In the genomic region with DNA sequence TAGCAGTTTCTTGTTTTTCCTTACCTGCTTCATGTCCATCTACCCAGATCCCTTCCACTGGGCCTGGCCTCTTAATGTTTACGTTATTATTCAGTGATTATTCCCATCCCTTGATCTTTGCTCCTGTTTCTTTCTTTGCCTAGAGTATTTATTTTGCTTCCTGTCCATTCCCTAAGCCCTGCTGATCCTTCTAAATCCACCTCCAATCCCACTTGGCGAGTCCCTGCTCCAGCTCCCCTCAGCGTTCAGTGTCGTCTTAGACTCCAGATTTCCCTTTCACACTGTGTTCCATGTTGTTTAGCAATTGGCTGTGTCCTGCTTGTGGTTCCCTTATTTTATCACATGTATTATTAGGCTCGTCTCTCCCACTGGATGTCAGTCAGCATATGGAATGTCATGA, we compare ENCODE assay signal across 18 cellular contexts. TPM values are rescaled to one million over a fixed set of nuclear protein-coding genes. Genes with fewer than 3 reads are reported as not detected.
DNase-seq lines count a peak whose midpoint lies in the region; ATAC-seq and TF ChIP-seq lines count a peak whose summit lies in the region.
"Had no signal": no experiment of that assay in that cellular context is flagged by ENCODE, and none has a peak within 500 bp of the region (broad histone marks: within the 10 kb centered on the region; RNA-seq: fewer than 3 reads in every experiment).

No MANE protein-coding gene starts in this region.

- no peak for ATAC-seq in effector memory CD8-positive, alpha-beta T cell (replicated peaks)
- ATAC-seq in gastrocnemius medialis (peak in 1 of 2 donors; percentile 46), HG03025 (IDR thresholded peaks at IDR 0.05; ENCODE audit: low FRiP score, unreplicated experiment) (no peak)

- H3K9me3 ChIP-seq in Loucy (ENCODE audit: insufficient read depth, low read depth, low read length) (no peaks in the 10 kb centered on the region), gastrocnemius medialis (no peaks in the 10 kb centered on the region)
- H3K9me3 ChIP-seq: esophagus squamous epithelium had no signal

- in situ Hi-C loops in gastrocnemius medialis (cut with MboI; ENCODE audit: low sequenced_read_pairs in 4 of 4) = no loop called here

- peak overlapping the region; percentile 58 for H3K4me2 ChIP-seq in Loucy (ENCODE audit: low read depth, low read length, poor library complexity, severe bottlenecking)

- H2AFZ ChIP-seq in Loucy (ENCODE audit: low read length) = no peak overlapping the region

- no peaks in the 10 kb centered on the region for H3K27me3 Mint-ChIP-seq in activated CD4-positive, alpha-beta T cell treated with anti-CD3 and anti-CD28 coated beads, Interleukin-2, amount 10 ng/mL, durations not matched to agents 7 days and 5 days
- H3K27me3 Mint-ChIP-seq in effector memory CD8-positive, alpha-beta T cell = no peaks in the 10 kb centered on the region

- peak overlapping the region; percentile 84 for H3K27ac Mint-ChIP-seq in activated CD4-positive, alpha-beta T cell treated with anti-CD3 and anti-CD28 coated beads, Interleukin-2, amount 10 ng/mL, durations not matched to agents 7 days and 5 days
- peak overlapping the region; percentile 57 to 92 for H3K27ac Mint-ChIP-seq in effector memory CD8-positive, alpha-beta T cell

- H4K20me1 ChIP-seq in Loucy (ENCODE audit: insufficient read depth, low read length, poor library complexity, severe bottlenecking) = peaks cover 95% of the 10 kb centered on the region

- peaks cover 100% of the 10 kb centered on the region for H3K79me2 ChIP-seq in Loucy (ENCODE audit: insufficient read depth, low read length)

- peak overlapping the region; percentile 34 for H3K9ac ChIP-seq in Loucy (ENCODE audit: low read depth, low read length, poor library complexity, severe bottlenecking)

- TF ChIP-seq CTCF in Loucy (conservative IDR thresholded peaks at IDR 0.05; ENCODE audit: low read length) = no peak
- no peak for TF ChIP-seq CTCF in gastrocnemius medialis (IDR thresholded peaks at IDR 0.05 in 4 of 5, conservative IDR thresholded peaks at IDR 0.05 in 1 of 5)

- no peak for DNase-seq in activated CD4-positive, alpha-beta T cell treated with anti-CD3 and anti-CD28 coated beads, Interleukin-2, amount 10 ng/mL, durations not matched to agents 7 days and 5 days
- DNase-seq in activated CD4-positive, alpha-beta T cell treated with anti-CD3 and anti-CD28 coated beads for 48 hours = no peak
- no peak for DNase-seq in effector memory CD8-positive, alpha-beta T cell
- no peak for DNase-seq in gastrocnemius medialis
- no peak for DNase-seq in mesenteric fat pad (ENCODE audit: low spot score)
- no peak for DNase-seq in GM19238 (ENCODE audit: insufficient read length, low spot score)
- DNase-seq: activated CD8-positive, alpha-beta memory T cell treated with anti-CD3 and anti-CD28 coated beads, Interleukin-2, amount 50 U/mL, for 48 hours; anterior cingulate cortex; esophagus squamous epithelium; heart right ventricle; Kasumi-1; NCI-H1694; NCI-H524 treated with DMSO at 0.1 percent for 48 hours; posterior cingulate gyrus had no signal

- intact Hi-C loops in gastrocnemius medialis (cut with DNase I; ENCODE audit: low total_unique reads) = no loop called here

- CTCF ChIA-PET in activated CD4-positive, alpha-beta T cell treated with anti-CD3 and anti-CD28 coated beads, Interleukin-2, amount 10 ng/mL, durations not matched to agents 7 days and 5 days (lab: Charles Lee) = interaction anchor here (0.7 to 0.9 kb wide), 2 partner anchors 8 to 67 kb away, joined by 3 to 4 read pairs; no protein-coding TSS in a partner anchor

- H3K9me2 ChIP-seq in Loucy (replicated peaks; ENCODE audit: low read depth, low read length) = no peaks in the 10 kb centered on the region

- POLR2A ChIA-PET in activated CD4-positive, alpha-beta T cell treated with anti-CD3 and anti-CD28 coated beads, Interleukin-2, amount 10 ng/mL, durations not matched to agents 7 days and 5 days (lab: Charles Lee) = no interaction called here

- peaks cover 71% of the 10 kb centered on the region for H3K4me1 Mint-ChIP-seq in activated CD4-positive, alpha-beta T cell treated with anti-CD3 and anti-CD28 coated beads, Interleukin-2, amount 10 ng/mL, durations not matched to agents 7 days and 5 days
- peaks cover 43 to 51% of the 10 kb centered on the region in 2 donors for H3K4me1 Mint-ChIP-seq in effector memory CD8-positive, alpha-beta T cell (ENCODE audit: low read depth in 2 of 2)

- no peaks in the 10 kb centered on the region for H3F3A ChIP-seq in Loucy (ENCODE audit: low read depth)

- H3K27me3 ChIP-seq in Loucy (ENCODE audit: insufficient read depth, low read length, poor library complexity, severe bottlenecking) (no peaks in the 10 kb centered on the region), gastrocnemius medialis (no peaks in the 10 kb centered on the region)
- H3K27me3 ChIP-seq: esophagus squamous epithelium, heart right ventricle had no signal

- H3K4me1 ChIP-seq in Loucy (ENCODE audit: insufficient read depth, low read length, poor library complexity, severe bottlenecking) (peaks cover 49% of the 10 kb centered on the region), gastrocnemius medialis (peaks cover 55 to 60% of the 10 kb centered on the region in 2 donors)

- H3K36me3 Mint-ChIP-seq in activated CD4-positive, alpha-beta T cell treated with anti-CD3 and anti-CD28 coated beads, Interleukin-2, amount 10 ng/mL, durations not matched to agents 7 days and 5 days (ENCODE audit: low read depth) = peaks cover 60% of the 10 kb centered on the region
- peaks cover 49% of the 10 kb centered on the region for H3K36me3 Mint-ChIP-seq in effector memory CD8-positive, alpha-beta T cell (ENCODE audit: insufficient read depth)

- peak overlapping the region; percentile 5 for H3K4me3 Mint-ChIP-seq in activated CD4-positive, alpha-beta T cell treated with anti-CD3 and anti-CD28 coated beads, Interleukin-2, amount 10 ng/mL, durations not matched to agents 7 days and 5 days
- H3K4me3 Mint-ChIP-seq in effector memory CD8-positive, alpha-beta T cell = no peak overlapping the region

- H3K9me3 Mint-ChIP-seq in activated CD4-positive, alpha-beta T cell treated with anti-CD3 and anti-CD28 coated beads, Interleukin-2, amount 10 ng/mL, durations not matched to agents 7 days and 5 days = peaks cover 3% of the 10 kb centered on the region
- H3K9me3 Mint-ChIP-seq in effector memory CD8-positive, alpha-beta T cell = peaks cover 0 to 2% of the 10 kb centered on the region in 2 donors

- peaks cover 20% of the 10 kb centered on the region; the same call in 1 of the 2 replicates for H3K36me3 ChIP-seq in Loucy (ENCODE audit: insufficient read depth, low read length)
- H3K36me3 ChIP-seq in gastrocnemius medialis = no peaks in the 10 kb centered on the region

- no peak for TF ChIP-seq POLR2A in gastrocnemius medialis (IDR thresholded peaks at IDR 0.05)

- H3K4me3 ChIP-seq in Loucy (ENCODE audit: low read length, poor library complexity, severe bottlenecking) (peak overlapping the region; percentile 39), gastrocnemius medialis (no peak overlapping the region)
- H3K4me3 ChIP-seq: coronary artery, esophagus squamous epithelium, heart right ventricle had no signal

- peak overlapping the region in 3 of 4 donors; percentile 16 to 52 (median 22) for H3K27ac ChIP-seq in gastrocnemius medialis
- H3K27ac ChIP-seq: coronary artery, heart right ventricle, HL-60 had no signal

RNA-seq across cellular contexts. Expression of gene PPP2R2D, which starts 7.3 kb away (rescaled TPM):
- total RNA-seq in activated CD4-positive, alpha-beta T cell treated with anti-CD3 and anti-CD28 coated beads, Interleukin-2, amount 10 ng/mL, durations not matched to agents 7 days and 5 days = 10 to 100 TPM; 38.5 to 43.1 TPM
- total RNA-seq in gastrocnemius medialis (10 to 100 TPM; 22.4 to 33.7 (median 29.1) TPM), mesenteric fat pad (27.4 TPM)
